ENCODE assay signal across 8 cellular contexts in the genomic region with DNA sequence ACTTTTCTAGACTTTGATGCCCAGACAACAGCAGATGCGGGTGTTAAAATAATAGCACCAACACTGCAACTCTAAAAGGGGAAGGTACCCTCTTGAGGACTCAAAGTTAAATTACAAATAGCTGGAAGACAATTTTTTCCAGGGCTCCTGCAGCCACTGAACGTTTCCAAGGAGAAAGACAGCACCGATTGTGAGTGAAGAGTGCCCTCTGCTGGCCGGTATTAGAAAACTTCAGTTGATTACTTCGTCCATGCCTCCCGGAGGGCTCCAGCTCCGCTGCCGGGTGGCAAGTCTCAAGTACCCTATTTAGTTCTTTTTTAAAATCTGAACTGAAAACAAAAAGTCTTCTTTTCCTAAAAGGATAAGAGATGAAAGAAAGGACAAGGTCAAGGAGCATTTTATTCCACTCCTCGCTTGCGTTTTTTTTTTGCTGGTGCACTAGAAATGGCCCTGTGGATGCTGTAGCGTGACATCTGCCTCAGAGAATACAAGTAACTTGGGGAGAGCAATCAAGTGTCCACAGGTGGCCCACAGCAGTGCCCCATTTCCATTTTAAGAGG.
A peak's percentile ranks its signal among the peaks of the same experiment; 100 is the strongest.
DNase-seq lines count a peak whose midpoint lies in the region; ATAC-seq, FAIRE-seq and TF ChIP-seq lines count a peak whose summit lies in the region.

No MANE protein-coding gene starts in this region.

- no peak overlapping the region for H3K9ac ChIP-seq in Loucy (ENCODE audit: low read depth, low read length, poor library complexity, severe bottlenecking)

- H3K9me2 ChIP-seq in Loucy (replicated peaks; ENCODE audit: low read depth, low read length), result no peaks in the 10 kb centered on the region

- H3K9me3 ChIP-seq in Loucy (ENCODE audit: insufficient read depth, low read depth, low read length) (no peaks in the 10 kb centered on the region), SJCRH30 (replicated peaks) (no peaks in the 10 kb centered on the region), osteoblast (ENCODE audit: low read depth, low read length) (no peaks in the 10 kb centered on the region), tibial artery (no peaks in the 10 kb centered on the region)

- H3K79me2 ChIP-seq in Loucy (ENCODE audit: insufficient read depth, low read length), result no peaks in the 10 kb centered on the region
- H3K79me2 ChIP-seq in osteoblast (ENCODE audit: insufficient read depth, low read length), result no peaks in the 10 kb centered on the region

- H3K27ac ChIP-seq in SJCRH30 (no peak overlapping the region), osteoblast (ENCODE audit: low read depth, low read length) (no peak overlapping the region), tibial artery (no peak overlapping the region)

- H3K4me2 ChIP-seq in Loucy (ENCODE audit: low read depth, low read length, poor library complexity, severe bottlenecking) (no peak overlapping the region), osteoblast (ENCODE audit: insufficient read depth, low read length) (no peak overlapping the region)

- no peaks in the 10 kb centered on the region for H4K20me1 ChIP-seq in Loucy (ENCODE audit: insufficient read depth, low read length, poor library complexity, severe bottlenecking)
- no peaks in the 10 kb centered on the region for H4K20me1 ChIP-seq in osteoblast (ENCODE audit: insufficient read depth, low read length)

- peaks cover 6% of the 10 kb centered on the region for H3K4me1 ChIP-seq in Loucy (ENCODE audit: insufficient read depth, low read length, poor library complexity, severe bottlenecking)
- peaks cover 8% of the 10 kb centered on the region; the same call in 1 of the 2 replicates for H3K4me1 ChIP-seq in SJCRH30
- peaks cover 28% of the 10 kb centered on the region for H3K4me1 ChIP-seq in osteoblast (ENCODE audit: insufficient read depth, low read length)
- peaks cover 0 to 36% (median 23%) of the 10 kb centered on the region in 4 donors for H3K4me1 ChIP-seq in tibial artery

- intact Hi-C loops in tibial artery (cut with DNase I; ENCODE audit: low total_unique reads), result loop anchor here (2.0 kb wide), 1 partner anchor 288 kb away; no protein-coding TSS in a partner anchor

- H3K27me3 ChIP-seq in Loucy (ENCODE audit: insufficient read depth, low read length, poor library complexity, severe bottlenecking) (no peaks in the 10 kb centered on the region), SJCRH30 (no peaks in the 10 kb centered on the region), osteoblast (ENCODE audit: insufficient read depth, low read length) (peaks cover 20% of the 10 kb centered on the region), tibial artery (peaks cover 0 to 10% of the 10 kb centered on the region in 2 donors)

- no peaks in the 10 kb centered on the region for H3F3A ChIP-seq in Loucy (ENCODE audit: low read depth)

- FAIRE-seq in frontal cortex (lab: Jason Lieb, UNC), result peak; percentile 73

- ATAC-seq in GM18867 (IDR thresholded peaks at IDR 0.05; ENCODE audit: unreplicated experiment), result no peak

- peak; percentile 77 for DNase-seq in EH (ENCODE audit: low read depth)
- peak; percentile 69 to 86 for DNase-seq in SJCRH30
- peak; percentile 40 for DNase-seq in activated effector memory CD4-positive, alpha-beta T cell treated with Interleukin-2 at 50 U/mL for 16 hours
- DNase-seq in frontal cortex (ENCODE audit: low spot score in 2 of 2), result peak; percentile 37 to 64
- peak; percentile 86 for DNase-seq in osteoblast (ENCODE audit: insufficient read length, low spot score, missing footprints)
- peak; percentile 81 to 85 for DNase-seq in tibial artery

- H2AFZ ChIP-seq in Loucy (ENCODE audit: low read length), result peak overlapping the region; percentile 50; the same call in 1 of the 2 replicates
- H2AFZ ChIP-seq in osteoblast (ENCODE audit: low read length), result no peak overlapping the region

- no peak overlapping the region for H3K4me3 ChIP-seq in Loucy (ENCODE audit: low read length, poor library complexity, severe bottlenecking)
- no peak overlapping the region for H3K4me3 ChIP-seq in SJCRH30
- H3K4me3 ChIP-seq in osteoblast (ENCODE audit: insufficient read depth, low read length), result no peak overlapping the region
- no peak overlapping the region for H3K4me3 ChIP-seq in tibial artery

- TF ChIP-seq CTCF in Loucy (conservative IDR thresholded peaks at IDR 0.05; ENCODE audit: low read length) (peak; percentile 96), osteoblast (IDR thresholded peaks at IDR 0.05; ENCODE audit: extremely low read depth, low read depth, low read length) (peak; percentile 74), tibial artery (IDR thresholded peaks at IDR 0.05) (peak; percentile 76 to 89)

- no peaks in the 10 kb centered on the region for H3K36me3 ChIP-seq in Loucy (ENCODE audit: insufficient read depth, low read length)
- no peaks in the 10 kb centered on the region; the same call in 1 of the 2 replicates for H3K36me3 ChIP-seq in SJCRH30
- H3K36me3 ChIP-seq in osteoblast (ENCODE audit: insufficient read depth, low read length), result no peaks in the 10 kb centered on the region
- no peaks in the 10 kb centered on the region for H3K36me3 ChIP-seq in tibial artery
